1 cellular context compared by ENCODE assay signal in the genomic region with DNA sequence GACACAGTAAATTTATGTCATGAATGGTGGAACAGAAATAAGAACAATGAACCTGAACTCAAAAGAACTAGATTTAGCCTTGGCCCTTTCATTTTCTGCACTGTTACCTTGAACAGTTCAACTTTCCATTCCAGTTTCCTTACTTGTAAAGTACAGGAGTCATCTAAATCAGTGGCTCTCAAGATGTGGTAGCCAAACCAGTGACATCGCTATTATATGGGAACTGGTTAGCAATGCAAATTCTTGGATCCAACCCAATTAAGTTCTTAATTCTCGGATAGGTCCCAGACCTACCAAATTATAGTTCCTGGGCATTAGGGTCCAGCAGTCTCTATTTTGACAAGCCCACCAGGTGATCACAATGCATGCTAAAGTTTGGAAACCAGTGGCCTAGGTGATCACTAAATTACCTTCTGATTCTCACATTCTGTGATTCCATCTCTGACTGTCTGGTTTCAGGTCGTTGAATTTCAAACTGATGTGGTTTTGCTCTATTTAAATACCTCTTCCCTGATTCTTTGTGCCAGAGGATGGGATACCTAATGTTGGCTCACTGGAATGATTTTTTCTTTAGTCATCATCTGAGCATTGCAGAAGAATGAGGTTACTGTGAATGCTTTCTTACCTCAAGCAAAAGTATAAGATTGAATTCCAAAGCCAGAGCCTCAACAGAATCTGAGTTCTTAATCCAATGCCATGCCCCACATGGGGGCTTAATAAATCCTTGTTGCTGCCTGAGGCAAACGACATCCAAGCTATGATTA.
TF ChIP-seq lines count a peak whose summit lies in the region.

No MANE protein-coding gene starts in this region.

TF ChIP-seq in IMR-90, 13 proteins besides CTCF, POLR2A, EP300 and RAD21:
- TF ChIP-seq RFX5 (IDR thresholded peaks at IDR 0.05; ENCODE audit: low read depth, low read length) = no peak
- TF ChIP-seq, protein P1, sequence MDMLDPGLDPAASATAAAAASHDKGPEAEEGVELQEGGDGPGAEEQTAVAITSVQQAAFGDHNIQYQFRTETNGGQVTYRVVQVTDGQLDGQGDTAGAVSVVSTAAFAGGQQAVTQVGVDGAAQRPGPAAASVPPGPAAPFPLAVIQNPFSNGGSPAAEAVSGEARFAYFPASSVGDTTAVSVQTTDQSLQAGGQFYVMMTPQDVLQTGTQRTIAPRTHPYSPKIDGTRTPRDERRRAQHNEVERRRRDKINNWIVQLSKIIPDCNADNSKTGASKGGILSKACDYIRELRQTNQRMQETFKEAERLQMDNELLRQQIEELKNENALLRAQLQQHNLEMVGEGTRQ (IDR thresholded peaks at IDR 0.05; ENCODE audit: low read depth, low read length) = no peak
- no peak for TF ChIP-seq FOS (IDR thresholded peaks at IDR 0.05; ENCODE audit: low read depth, low read length)
- no peak for TF ChIP-seq CEBPB (IDR thresholded peaks at IDR 0.05; ENCODE audit: low read depth, low read length)
- no peak for TF ChIP-seq MAZ (IDR thresholded peaks at IDR 0.05; ENCODE audit: borderline replicate concordance, low read depth, low read length)
- no peak for TF ChIP-seq MAFK (IDR thresholded peaks at IDR 0.05; ENCODE audit: low read depth, low read length)
- TF ChIP-seq NFE2L2 (IDR thresholded peaks at IDR 0.05; ENCODE audit: low read depth, low read length) = no peak
- TF ChIP-seq RCOR1 (IDR thresholded peaks at IDR 0.05; ENCODE audit: insufficient replicate concordance, low read length) = no peak
- TF ChIP-seq BHLHE40 (IDR thresholded peaks at IDR 0.05; ENCODE audit: low read depth, low read length) = no peak
- no peak for TF ChIP-seq MXI1 (IDR thresholded peaks at IDR 0.05; ENCODE audit: borderline replicate concordance, low read depth, low read length)
- TF ChIP-seq, protein P2, sequence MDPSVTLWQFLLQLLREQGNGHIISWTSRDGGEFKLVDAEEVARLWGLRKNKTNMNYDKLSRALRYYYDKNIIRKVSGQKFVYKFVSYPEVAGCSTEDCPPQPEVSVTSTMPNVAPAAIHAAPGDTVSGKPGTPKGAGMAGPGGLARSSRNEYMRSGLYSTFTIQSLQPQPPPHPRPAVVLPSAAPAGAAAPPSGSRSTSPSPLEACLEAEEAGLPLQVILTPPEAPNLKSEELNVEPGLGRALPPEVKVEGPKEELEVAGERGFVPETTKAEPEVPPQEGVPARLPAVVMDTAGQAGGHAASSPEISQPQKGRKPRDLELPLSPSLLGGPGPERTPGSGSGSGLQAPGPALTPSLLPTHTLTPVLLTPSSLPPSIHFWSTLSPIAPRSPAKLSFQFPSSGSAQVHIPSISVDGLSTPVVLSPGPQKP (IDR thresholded peaks at IDR 0.05; ENCODE audit: borderline replicate concordance, low read depth, low read length) = no peak
- TF ChIP-seq CHD1 (IDR thresholded peaks at IDR 0.05; ENCODE audit: low read depth, low read length) = no peak
- no peak for TF ChIP-seq SMC3 (IDR thresholded peaks at IDR 0.05; ENCODE audit: low read depth, low read length)
